ENCODE assay signal across 8 cellular contexts in the genomic region with DNA sequence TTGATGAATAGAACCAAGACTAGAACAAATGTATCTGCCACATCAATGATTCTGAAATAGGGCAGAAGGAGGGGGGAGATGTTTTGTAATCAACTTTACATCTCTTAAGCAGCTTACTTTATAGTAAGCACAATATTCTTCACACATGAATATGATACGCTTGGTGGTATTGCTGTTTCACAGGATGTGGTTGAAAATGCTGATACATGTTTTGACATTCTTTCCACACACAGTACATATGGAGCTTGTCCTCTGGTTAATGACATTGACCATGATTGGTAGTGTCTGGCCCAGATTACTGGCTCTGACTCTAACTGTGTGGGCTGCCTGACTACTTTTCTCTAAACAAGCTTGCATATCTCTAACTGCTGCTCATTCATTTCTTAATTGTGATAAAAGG.
DNase-seq lines count a peak whose midpoint lies in the region; ATAC-seq, FAIRE-seq and TF ChIP-seq lines count a peak whose summit lies in the region.

No MANE protein-coding gene starts in this region.

- no peaks in the 10 kb centered on the region for H3K9me3 ChIP-seq in right lobe of liver
- no peaks in the 10 kb centered on the region for H3K9me3 ChIP-seq in HepG2 (ENCODE audit: low read length)
- no peaks in the 10 kb centered on the region for H3K9me3 ChIP-seq in astrocyte (ENCODE audit: insufficient read depth, low read depth, low read length)
- H3K9me3 ChIP-seq in prostate gland = no peaks in the 10 kb centered on the region

- no peak for TF ChIP-seq POLR2A in right lobe of liver (IDR thresholded peaks at IDR 0.05)
- TF ChIP-seq POLR2A in HepG2 (IDR thresholded peaks at IDR 0.05; ENCODE audit: insufficient read depth in 1 of 2, low read depth in 2 of 2, low read length in 2 of 2) = no peak
- TF ChIP-seq POLR2A in prostate gland (IDR thresholded peaks at IDR 0.05) = no peak

- H3K4me1 Mint-ChIP-seq in astrocyte (ENCODE audit: low read depth, unreplicated experiment) = peaks cover 21% of the 10 kb centered on the region
- peaks cover 63 to 81% of the 10 kb centered on the region in 2 donors for H3K4me1 Mint-ChIP-seq in natural killer cell treated with Interleukin-12 subunit alpha and Interleukin-12 subunit beta and Interleukin-15 and Interleukin-18, amount 100 ng/mL, for 72 hours (ENCODE audit: low read depth in 2 of 2)

- no peak overlapping the region for H3K27ac ChIP-seq in right lobe of liver
- H3K27ac ChIP-seq in HepG2 (ENCODE audit: extremely low read length, insufficient read depth, low read length) = no peak overlapping the region
- H3K27ac ChIP-seq in astrocyte (ENCODE audit: low read depth, low read length) = peak overlapping the region; percentile 41
- peak overlapping the region in 1 of 2 donors; percentile 35 for H3K27ac ChIP-seq in prostate gland

- POLR2A ChIA-PET in HepG2 (lab: Yijun Ruan, JAX) = no interaction called here

- FAIRE-seq in HepG2 (lab: Jason Lieb, UNC) (no peak), astrocyte (lab: Jason Lieb, UNC) (peak; percentile 72)

- H3K9ac ChIP-seq in HepG2 (ENCODE audit: insufficient read depth, low read depth, low read length) = no peak overlapping the region
- no peak overlapping the region for H3K9ac ChIP-seq in astrocyte (ENCODE audit: low read length)

- no peak for DNase-seq in right lobe of liver
- DNase-seq in HepG2 (ENCODE audit: low spot score) = no peak
- DNase-seq in astrocyte (ENCODE audit: low read depth) = peak; percentile 93
- peak; percentile 73 for DNase-seq in natural killer cell treated with Interleukin-12 subunit alpha and Interleukin-12 subunit beta and Interleukin-15 and Interleukin-18, amount 100 ng/mL, for 72 hours (ENCODE audit: low spot score)
- no peak for DNase-seq in SIG-M5 (lab: John Stamatoyannopoulos, UW)
- no peak for DNase-seq in NCI-H1092 (lab: John Stamatoyannopoulos, UW)
- DNase-seq in prostate gland (ENCODE audit: low spot score) = no peak

- TF ChIP-seq CTCF in right lobe of liver (IDR thresholded peaks at IDR 0.05) (no peak), HepG2 (CRISPR knock-in tag; IDR thresholded peaks at IDR 0.05) (no peak), astrocyte (IDR thresholded peaks at IDR 0.05; ENCODE audit: insufficient read depth, low read depth, low read length) (no peak), prostate gland (IDR thresholded peaks at IDR 0.05) (no peak)

- peaks cover 2% of the 10 kb centered on the region for H3K36me3 Mint-ChIP-seq in astrocyte (ENCODE audit: low read depth, unreplicated experiment)
- H3K36me3 Mint-ChIP-seq in natural killer cell treated with Interleukin-12 subunit alpha and Interleukin-12 subunit beta and Interleukin-15 and Interleukin-18, amount 100 ng/mL, for 72 hours = peaks cover 13% of the 10 kb centered on the region

- H3K4me2 ChIP-seq in HepG2 (ENCODE audit: low read depth, low read length) (no peak overlapping the region), astrocyte (ENCODE audit: low read length) (peak overlapping the region; percentile 24)

- H3K27me3 ChIP-seq in right lobe of liver = no peaks in the 10 kb centered on the region
- H3K27me3 ChIP-seq in HepG2 (ENCODE audit: control insufficient read depth in 1 of 2, insufficient read depth in 2 of 2, low read length in 2 of 2) = no peaks in the 10 kb centered on the region
- no peaks in the 10 kb centered on the region for H3K27me3 ChIP-seq in astrocyte (ENCODE audit: insufficient read depth, low read length)
- no peaks in the 10 kb centered on the region for H3K27me3 ChIP-seq in prostate gland (replicated peaks; ENCODE audit: insufficient read depth)

- BruUV-seq in HepG2 (replicated peaks; lab: Mats Ljungman, UMichigan) = no TSS peak

- H3K36me3 ChIP-seq in right lobe of liver (peaks cover 0 to 6% (median 0%) of the 10 kb centered on the region in 4 donors), HepG2 (replicated peaks in 1 of 2; ENCODE audit: control insufficient read depth in 1 of 2, insufficient read depth in 2 of 2, low read length in 2 of 2) (peaks cover 0 to 4% of the 10 kb centered on the region in 2 experiments; a peak in 2 of 5 replicates), astrocyte (ENCODE audit: insufficient read depth, low read length) (no peaks in the 10 kb centered on the region), prostate gland (no peaks in the 10 kb centered on the region)

- WGBS in right lobe of liver (ENCODE audit: insufficient coverage, low coverage, low lambda C conversion rate, missing lambda C conversion rate) = 45% methylated on average over 1 of the region's 1 CpG
- 92% methylated on average over 1 of the region's 1 CpG for WGBS in HepG2 (ENCODE audit: low lambda C conversion rate)
- WGBS in prostate gland = 82% methylated on average over 1 of the region's 1 CpG

- TF ChIP-seq EP300 in HepG2 (IDR thresholded peaks at IDR 0.05; ENCODE audit: low read depth in 2 of 2, low read length in 2 of 2) (no peak), HepG2 (CRISPR knock-in tag; IDR thresholded peaks at IDR 0.05; ENCODE audit: borderline replicate concordance) (no peak)

- H3K9me3 Mint-ChIP-seq in astrocyte (ENCODE audit: unreplicated experiment) = peaks cover 2% of the 10 kb centered on the region
- peaks cover 3% of the 10 kb centered on the region for H3K9me3 Mint-ChIP-seq in natural killer cell treated with Interleukin-12 subunit alpha and Interleukin-12 subunit beta and Interleukin-15 and Interleukin-18, amount 100 ng/mL, for 72 hours

- intact Hi-C loops in right lobe of liver (cut with DNase I) = no loop called here
- intact Hi-C loops in HepG2 (cut with micrococcal nuclease; ENCODE audit: unreplicated experiment) = no loop called here
- intact Hi-C loops in prostate gland (cut with DNase I) = no loop called here

- H3K4me3 ChIP-seq in right lobe of liver (no peak overlapping the region), HepG2 (replicated peaks in 1 of 3; ENCODE audit: insufficient read depth in 1 of 3, low read depth in 2 of 3, low read length in 3 of 3) (no peak overlapping the region), astrocyte (ENCODE audit: insufficient read depth, low read depth, low read length) (no peak overlapping the region), prostate gland (no peak overlapping the region)

- no peak overlapping the region for H2AFZ ChIP-seq in HepG2 (ENCODE audit: low read length)
- no peak overlapping the region for H2AFZ ChIP-seq in astrocyte (ENCODE audit: low read depth, low read length)

- no peaks in the 10 kb centered on the region for H3K27me3 Mint-ChIP-seq in astrocyte (ENCODE audit: low read depth, unreplicated experiment)
- no peaks in the 10 kb centered on the region for H3K27me3 Mint-ChIP-seq in natural killer cell treated with Interleukin-12 subunit alpha and Interleukin-12 subunit beta and Interleukin-15 and Interleukin-18, amount 100 ng/mL, for 72 hours

- ATAC-seq in right lobe of liver (peak; percentile 13 to 47 (median 42)), HepG2 (no peak), HG03378 (IDR thresholded peaks at IDR 0.05; ENCODE audit: unreplicated experiment) (peak; percentile 85)
- peak; percentile 96 to 98 for ATAC-seq in natural killer cell treated with Interleukin-12 subunit alpha and Interleukin-12 subunit beta and Interleukin-15 and Interleukin-18, amount 100 ng/mL, for 72 hours

- H4K20me1 ChIP-seq in HepG2 (ENCODE audit: insufficient read depth, low read length) = no peaks in the 10 kb centered on the region
- peaks cover 31% of the 10 kb centered on the region for H4K20me1 ChIP-seq in astrocyte (ENCODE audit: insufficient read depth, low read length)

- in situ Hi-C loops in HepG2 (cut with HindIII; ENCODE audit: extremely low pct_ligation_motif_present, low pct_unique_long_range_greater_than_20kb) = no loop called here

- CTCF ChIA-PET in HepG2 (lab: Yijun Ruan, JAX; ENCODE audit: low intra/inter-chr PET ratio, low total read pairs) = no interaction called here

- peaks cover 0 to 7% (median 2%) of the 10 kb centered on the region in 4 donors for H3K4me1 ChIP-seq in right lobe of liver
- H3K4me1 ChIP-seq in HepG2 (ENCODE audit: insufficient read depth, low read length) = peaks cover 16% of the 10 kb centered on the region
- H3K4me1 ChIP-seq in astrocyte (ENCODE audit: insufficient read depth, low read length) = peaks cover 38% of the 10 kb centered on the region
- no peaks in the 10 kb centered on the region for H3K4me1 ChIP-seq in prostate gland (replicated peaks)

- H3K4me3 Mint-ChIP-seq in astrocyte (ENCODE audit: unreplicated experiment) = no peak overlapping the region
- H3K4me3 Mint-ChIP-seq in natural killer cell treated with Interleukin-12 subunit alpha and Interleukin-12 subunit beta and Interleukin-15 and Interleukin-18, amount 100 ng/mL, for 72 hours = peak overlapping the region; percentile 87

- H3K27ac Mint-ChIP-seq in astrocyte (ENCODE audit: unreplicated experiment) = no peak overlapping the region
- H3K27ac Mint-ChIP-seq in natural killer cell treated with Interleukin-12 subunit alpha and Interleukin-12 subunit beta and Interleukin-15 and Interleukin-18, amount 100 ng/mL, for 72 hours = peak overlapping the region in 1 of 2 donors; percentile 96

- H3K79me2 ChIP-seq in HepG2 (ENCODE audit: insufficient read depth, low read length) (no peaks in the 10 kb centered on the region), astrocyte (ENCODE audit: insufficient read depth, low read length) (peaks cover 60% of the 10 kb centered on the region)

- TF ChIP-seq RAD21 in HepG2 (CRISPR knock-in tag; IDR thresholded peaks at IDR 0.05) = no peak

TF ChIP-seq in HepG2, 621 proteins besides CTCF, POLR2A, EP300 and RAD21:
- TF ChIP-seq RFX3 (CRISPR knock-in tag; IDR thresholded peaks at IDR 0.05) (no peak), ZNF580 (CRISPR knock-in tag; IDR thresholded peaks at IDR 0.05; ENCODE audit: borderline replicate concordance, low read depth) (no peak)
TF ChIP-seq in HepG2: peak in this region for 0.

Comparison
In these comparisons a context has a peak if more than half of its experiments do, and no peak if none do; other contexts are left out.
1. DNase-seq: peak in astrocyte (single experiment) and natural killer cell treated with Interleukin-12 subunit alpha and Interleukin-12 subunit beta and Interleukin-15 and Interleukin-18, amount 100 ng/mL, for 72 hours (single experiment); none in right lobe of liver (0 of 3), HepG2 (single experiment), SIG-M5 (single experiment), NCI-H1092 (single experiment) and prostate gland (single experiment).